Comparison of ENCODE assay signal across 1 cellular context in genomic region chr1:227944931-227945890, GRCh38.
TF ChIP-seq lines count a peak whose summit lies in the region.

No MANE protein-coding gene starts in this region.

TF ChIP-seq in WTC11, 78 proteins besides CTCF, POLR2A, EP300 and RAD21 (continued from another document):
- no peak for TF ChIP-seq USF2 (CRISPR knock-in tag; IDR thresholded peaks at IDR 0.05)
- no peak for TF ChIP-seq ZNF263 (CRISPR knock-in tag; IDR thresholded peaks at IDR 0.05; ENCODE audit: low read depth)
- TF ChIP-seq ZNF121 (CRISPR knock-in tag; IDR thresholded peaks at IDR 0.05) = no peak
- no peak for TF ChIP-seq MYBL2 (CRISPR knock-in tag; IDR thresholded peaks at IDR 0.05)
